ENCODE assay signal across 1 cellular context in the genomic region with DNA sequence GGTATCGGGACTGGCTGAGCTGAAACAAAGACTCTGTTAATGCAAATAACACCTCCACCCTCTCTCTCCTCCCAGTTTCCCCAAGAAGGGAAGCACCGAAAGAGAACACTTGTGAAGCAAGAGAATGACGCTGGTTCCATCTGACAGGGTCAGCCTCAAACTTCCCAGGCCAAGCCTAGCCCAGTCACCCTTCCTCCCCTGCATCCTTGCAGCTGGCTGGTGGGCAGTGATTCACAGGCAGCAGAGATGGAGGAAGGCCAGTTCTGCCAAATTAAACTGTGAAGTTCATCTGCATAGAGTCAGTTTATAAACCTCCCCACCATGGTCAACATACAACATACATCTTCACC.
TF ChIP-seq lines count a peak whose summit lies in the region.

No MANE protein-coding gene starts in this region.

TF ChIP-seq in endothelial cell of umbilical vein, 7 proteins besides CTCF, POLR2A, EP300 and RAD21:
- TF ChIP-seq FOS (IDR thresholded peaks at IDR 0.05; ENCODE audit: borderline replicate concordance, insufficient read depth, low read length) (peak; percentile 40), JUN (IDR thresholded peaks at IDR 0.05; ENCODE audit: borderline replicate concordance, insufficient read depth, insufficient read length, low read depth) (no peak)
TF ChIP-seq in endothelial cell of umbilical vein: peak in this region for 1.
